Comparison of ENCODE assay signal across 19 cellular contexts in genomic region chr5:106092455-106092854, GRCh38.
DNase-seq lines count a peak whose midpoint lies in the region; ATAC-seq, FAIRE-seq and TF ChIP-seq lines count a peak whose summit lies in the region.
"Had no signal": no experiment of that assay in that cellular context is flagged by ENCODE, and none has a peak within 500 bp of the region (broad histone marks: within the 10 kb centered on the region; RNA-seq: fewer than 3 reads in every experiment).

No MANE protein-coding gene starts in this region.

- TF ChIP-seq RAD21 in H1 (IDR thresholded peaks at IDR 0.05 in 1 of 2, conservative IDR thresholded peaks at IDR 0.05 in 1 of 2; ENCODE audit: low read depth in 2 of 2, low read length in 2 of 2), result no peak

- H3K27me3 ChIP-seq in GM23338 (ENCODE audit: insufficient read depth) (no peaks in the 10 kb centered on the region), H1 (replicated peaks in 1 of 4; ENCODE audit: control insufficient read depth in 3 of 4, extremely low read depth in 1 of 4, insufficient read depth in 3 of 4, low read length in 3 of 4) (no peaks in the 10 kb centered on the region), WERI-Rb-1 (ENCODE audit: insufficient read depth, low read depth, severe bottlenecking) (no peaks in the 10 kb centered on the region)
- H3K27me3 ChIP-seq: BE2C had no signal

- H3K4me3 ChIP-seq in GM23338 (no peak overlapping the region), H1 (ENCODE audit: extremely low read depth in 1 of 4, insufficient read depth in 2 of 4, low read depth in 3 of 4, low read length in 4 of 4) (no peak overlapping the region), WERI-Rb-1 (ENCODE audit: low read depth, low read length) (no peak overlapping the region)
- H3K4me3 ChIP-seq: GM23248 had no signal

- no peak for TF ChIP-seq POLR2A in H1 (IDR thresholded peaks at IDR 0.05; ENCODE audit: control extremely low read depth in 1 of 2, low read depth in 2 of 2, low read length in 2 of 2)

- H2BK15ac ChIP-seq in H1 (ENCODE audit: low read length), result no peak overlapping the region

- TF ChIP-seq EP300 in H1 (IDR thresholded peaks at IDR 0.05; ENCODE audit: borderline replicate concordance in 1 of 2, low read depth in 2 of 2, low read length in 2 of 2), result no peak

- H3K9ac ChIP-seq in H1 (replicated peaks in 1 of 4; ENCODE audit: extremely low read depth in 1 of 4, low read depth in 3 of 4, low read length in 3 of 4), result no peak overlapping the region
- H3K9ac ChIP-seq: GM23248 had no signal

- H3K18ac ChIP-seq in H1 (ENCODE audit: extremely low read depth, low read length), result no peak overlapping the region

- H3K14ac ChIP-seq in H1 (ENCODE audit: insufficient read length), result no peak overlapping the region

- H2AK5ac ChIP-seq in H1 (ENCODE audit: low read depth, low read length), result no peak overlapping the region

- ATAC-seq in GM23338, result no peak
- ATAC-seq in HG02852 (IDR thresholded peaks at IDR 0.05; ENCODE audit: unreplicated experiment), result no peak

- H3K27me3 Mint-ChIP-seq in GM23338 (ENCODE audit: insufficient read depth, low read depth, poor library complexity), result peaks cover 1% of the 10 kb centered on the region
- H3K27me3 Mint-ChIP-seq: CD4-positive, CD25-positive, alpha-beta regulatory T cell; CD8-positive, alpha-beta memory T cell had no signal

- no peaks in the 10 kb centered on the region for H3K9me3 Mint-ChIP-seq in GM23338
- H3K9me3 Mint-ChIP-seq: H9 had no signal

- no peak overlapping the region for H3K4ac ChIP-seq in H1 (replicated peaks; ENCODE audit: insufficient read length, low read depth, low read length)

- no peak overlapping the region for H2BK20ac ChIP-seq in H1 (ENCODE audit: low read length)

- H3K23ac ChIP-seq in H1 (ENCODE audit: insufficient read length), result no peak overlapping the region

- peaks cover 10% of the 10 kb centered on the region; the same call in 2 of the 3 replicates for H3K4me1 Mint-ChIP-seq in GM23338
- H3K4me1 Mint-ChIP-seq: CD4-positive, CD25-positive, alpha-beta regulatory T cell; CD8-positive, alpha-beta memory T cell had no signal

- no peak for TF ChIP-seq CTCF in GM23338 (conservative IDR thresholded peaks at IDR 0.05; ENCODE audit: low read depth in 2 of 2)
- no peak for TF ChIP-seq CTCF in H1 (IDR thresholded peaks at IDR 0.05; ENCODE audit: control extremely low read depth in 1 of 3, insufficient read depth in 1 of 3, low read depth in 1 of 3, low read length in 3 of 3)
- TF ChIP-seq CTCF in WERI-Rb-1 (IDR thresholded peaks at IDR 0.05; ENCODE audit: low read depth, low read length), result no peak

- H3K4me2 ChIP-seq in GM23338 (no peak overlapping the region), H1 (ENCODE audit: insufficient read depth in 1 of 2, low read depth in 2 of 2, low read length in 2 of 2) (no peak overlapping the region)

- no peak overlapping the region for H2BK5ac ChIP-seq in H1 (ENCODE audit: low read depth, low read length)

- no peak overlapping the region for H3K27ac Mint-ChIP-seq in GM23338
- H3K27ac Mint-ChIP-seq: CD4-positive, CD25-positive, alpha-beta regulatory T cell; CD8-positive, alpha-beta memory T cell; H9 had no signal

- no peak overlapping the region for H4K5ac ChIP-seq in H1 (ENCODE audit: insufficient read length, low read depth, low read length)

- H2AFZ ChIP-seq in GM23338, result peak overlapping the region; percentile 61; the same call in 1 of the 2 replicates
- 0 out of 2 replicates have a peak overlapping the region, but pooled peaks have one; percentile 24 for H2AFZ ChIP-seq in H1 (ENCODE audit: low read length)
- H2AFZ ChIP-seq: GM23248 had no signal

- H3K9me2 ChIP-seq in GM23338 (ENCODE audit: insufficient read depth), result no peaks in the 10 kb centered on the region

- DNase-seq in GM23338 (ENCODE audit: low spot score), result no peak
- DNase-seq in M059J (ENCODE audit: low read depth), result peak; percentile 61
- no peak for DNase-seq in H1 (ENCODE audit: low read depth in 1 of 2, low spot score in 2 of 2)
- no peak for DNase-seq in nucleus accumbens (lab: John Stamatoyannopoulos, UW)
- no peak for DNase-seq in WERI-Rb-1
- DNase-seq in NCI-H2196 (lab: John Stamatoyannopoulos, UW; ENCODE audit: unreplicated experiment), result no peak
- DNase-seq: BE2C; C1 segment of cervical spinal cord; CD4-positive, CD25-positive, alpha-beta regulatory T cell; CD8-positive, alpha-beta memory T cell; COR-L47; DMS 273 treated with DMSO at 0.1 percent for 48 hours; DMS53; DND-41; GM23248; H9 had no signal

- H3K56ac ChIP-seq in H1 (replicated peaks; ENCODE audit: insufficient read length, low read depth, low read length), result no peak overlapping the region

- no peak overlapping the region for H2BK12ac ChIP-seq in H1 (ENCODE audit: low read depth, low read length)

- H3K79me1 ChIP-seq in H1 (ENCODE audit: low read depth, low read length), result no peaks in the 10 kb centered on the region

- H3F3A ChIP-seq in GM23338 (replicated peaks; ENCODE audit: low read depth), result no peaks in the 10 kb centered on the region

- no peak overlapping the region for H4K91ac ChIP-seq in H1 (replicated peaks; ENCODE audit: insufficient read length, low read length)

- H3K23me2 ChIP-seq in H1 (ENCODE audit: low read depth, low read length), result no peaks in the 10 kb centered on the region

- H2BK120ac ChIP-seq in H1 (replicated peaks; ENCODE audit: low read depth, low read length), result no peak overlapping the region

- H3K36me3 ChIP-seq in GM23338 (ENCODE audit: insufficient read depth) (no peaks in the 10 kb centered on the region), H1 (ENCODE audit: control insufficient read depth in 2 of 4, insufficient read depth in 4 of 4, low read length in 3 of 4) (no peaks in the 10 kb centered on the region), WERI-Rb-1 (no peaks in the 10 kb centered on the region)
- H3K36me3 ChIP-seq: BE2C had no signal

- WGBS in H1 (ENCODE audit: extremely low coverage in 1 of 2, insufficient coverage in 1 of 2, insufficient read length in 1 of 2, insufficient replicate concordance in 2 of 2, low coverage in 1 of 2, low lambda C conversion rate in 2 of 2, missing lambda C conversion rate in 1 of 2), 2 experiments, result 89% methylated on average over 1 of the region's 1 CpG; no CpG with 5 or more reads in 1 of the 2 experiments

- H3K4me1 ChIP-seq in GM23338 (ENCODE audit: insufficient read depth) (peaks cover 10% of the 10 kb centered on the region), H1 (replicated peaks in 1 of 4; ENCODE audit: control insufficient read depth in 3 of 4, insufficient read depth in 4 of 4, low read length in 3 of 4) (peaks cover 0 to 4% (median 1%) of the 10 kb centered on the region in 4 experiments; a peak in 2 of 7 replicates)

- no peak overlapping the region for H3K27ac ChIP-seq in GM23338 (ENCODE audit: low read depth)
- no peak overlapping the region for H3K27ac ChIP-seq in H1 (ENCODE audit: low read depth, low read length)
- H3K27ac ChIP-seq in WERI-Rb-1, result no peak overlapping the region
- H3K27ac ChIP-seq: GM23248 had no signal

- FAIRE-seq in H1 (lab: Jason Lieb, UNC), result no peak
- FAIRE-seq: GM12892, GM18507 had no signal

- no peaks in the 10 kb centered on the region for H3K79me2 ChIP-seq in GM23338 (replicated peaks; ENCODE audit: insufficient read depth)
- H3K79me2 ChIP-seq in H1 (ENCODE audit: control insufficient read depth in 1 of 2, insufficient read depth in 2 of 2, low read length in 2 of 2), result no peaks in the 10 kb centered on the region

- no peaks in the 10 kb centered on the region; the same call in 2 of the 3 replicates for H3K36me3 Mint-ChIP-seq in GM23338 (ENCODE audit: low read depth)
- H3K36me3 Mint-ChIP-seq: CD4-positive, CD25-positive, alpha-beta regulatory T cell; CD8-positive, alpha-beta memory T cell had no signal

- CTCF ChIA-PET in H1 (lab: Charles Lee; ENCODE audit: partially characterized antibody), result no interaction called here

- H4K20me1 ChIP-seq in GM23338 (replicated peaks; ENCODE audit: insufficient read depth) (no peaks in the 10 kb centered on the region), H1 (replicated peaks in 1 of 2; ENCODE audit: control insufficient read depth in 1 of 2, insufficient read depth in 2 of 2, low read length in 2 of 2) (no peaks in the 10 kb centered on the region)

- H4K8ac ChIP-seq in H1 (ENCODE audit: extremely low read depth, insufficient read depth, low read length), result no peak overlapping the region

- H3K9me3 ChIP-seq in H1 (ENCODE audit: insufficient read depth in 2 of 2, low read depth in 1 of 2, low read length in 1 of 2) (no peaks in the 10 kb centered on the region), WERI-Rb-1 (ENCODE audit: severe bottlenecking) (no peaks in the 10 kb centered on the region)
- H3K9me3 ChIP-seq: BE2C had no signal

- H3K4me3 Mint-ChIP-seq in GM23338, result no peak overlapping the region
- H3K4me3 Mint-ChIP-seq: CD4-positive, CD25-positive, alpha-beta regulatory T cell; CD8-positive, alpha-beta memory T cell; H9 had no signal

- POLR2A ChIA-PET in H1 (lab: Charles Lee; ENCODE audit: partially characterized antibody), result no interaction called here

TF ChIP-seq in GM23338, 12 proteins besides CTCF, POLR2A, EP300 and RAD21 (continues in another document):
- TF ChIP-seq ZNF114 (CRISPR knock-in tag; IDR thresholded peaks at IDR 0.05), result no peak
- TF ChIP-seq JUNB (IDR thresholded peaks at IDR 0.05; ENCODE audit: unreplicated experiment), result no peak
- TF ChIP-seq POLR2AphosphoS5 (IDR thresholded peaks at IDR 0.05; ENCODE audit: low read depth), result no peak
- no peak for TF ChIP-seq EZH2phosphoT487 (IDR thresholded peaks at IDR 0.05; ENCODE audit: unreplicated experiment)
- TF ChIP-seq STAT1 (IDR thresholded peaks at IDR 0.05; ENCODE audit: unreplicated experiment), result no peak
- no peak for TF ChIP-seq ZNF331 (CRISPR knock-in tag; IDR thresholded peaks at IDR 0.05; ENCODE audit: low read depth)

TF ChIP-seq in H1, 55 proteins besides CTCF, POLR2A, EP300 and RAD21:
- TF ChIP-seq SUZ12 (IDR thresholded peaks at IDR 0.05; ENCODE audit: low read length) (no peak), ATF3 (IDR thresholded peaks at IDR 0.05; ENCODE audit: insufficient read depth, low read depth, low read length) (no peak), TEAD4 (IDR thresholded peaks at IDR 0.05; ENCODE audit: low read depth, low read length) (no peak), RNF2 (IDR thresholded peaks at IDR 0.05; ENCODE audit: borderline replicate concordance, low read depth, low read length, missing control alignments, poor library complexity, severe bottlenecking) (no peak)
TF ChIP-seq in H1: peak in this region for 0.
